In the genomic region with DNA sequence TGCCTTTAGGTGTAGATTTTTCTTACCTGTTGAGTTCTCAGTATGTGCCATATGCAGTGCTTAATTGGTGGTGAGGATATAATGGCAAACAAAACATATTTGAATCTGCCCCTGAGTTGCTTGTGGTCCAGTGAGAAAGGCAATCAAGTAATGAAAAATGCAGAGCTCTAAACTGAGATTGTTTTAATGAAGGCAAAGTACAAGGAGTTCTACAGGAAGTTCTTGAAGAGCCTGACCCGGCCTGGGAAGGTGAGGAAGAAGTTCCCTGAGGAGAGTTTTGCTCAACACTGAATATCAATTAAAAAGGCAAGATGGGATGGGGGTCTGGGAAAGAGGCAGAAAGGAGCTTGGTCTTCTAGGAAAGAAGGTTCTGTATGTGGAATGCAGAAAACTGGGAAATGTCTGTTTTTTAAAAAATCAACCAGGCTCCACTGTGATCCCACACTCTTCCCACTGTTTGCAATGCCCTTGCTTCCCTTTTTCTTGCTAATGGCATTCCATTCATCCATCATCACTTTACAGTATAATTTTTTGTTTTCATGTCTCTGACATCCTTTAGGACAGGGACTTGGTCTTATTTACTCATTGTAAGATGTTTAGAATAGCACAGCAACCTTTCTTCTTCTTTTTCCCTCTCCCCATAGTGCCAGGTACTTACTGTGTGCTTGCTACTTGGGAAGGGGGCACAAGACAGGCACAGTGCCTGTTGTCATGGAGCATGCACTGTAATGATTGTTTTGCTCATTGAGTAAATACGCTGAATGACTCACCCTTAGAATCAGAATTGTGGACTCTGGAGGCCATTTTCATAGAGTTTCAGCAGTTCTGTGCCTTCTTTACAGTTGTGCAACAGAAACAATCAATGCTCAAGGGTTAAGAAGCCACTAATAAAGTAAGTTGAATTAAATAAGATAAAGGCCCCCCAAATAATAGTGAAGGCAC, we compare ENCODE assay signal across 10 cellular contexts.
DNase-seq lines count a peak whose midpoint lies in the region; ATAC-seq, FAIRE-seq and TF ChIP-seq lines count a peak whose summit lies in the region.
"Had no signal": no experiment of that assay in that cellular context is flagged by ENCODE, and none has a peak within 500 bp of the region (broad histone marks: within the 10 kb centered on the region; RNA-seq: fewer than 3 reads in every experiment).

No MANE protein-coding gene starts in this region.

- no peak overlapping the region for H3K9ac ChIP-seq in liver (ENCODE audit: low read depth in 1 of 2, low read length in 2 of 2)
- no peak overlapping the region for H3K9ac ChIP-seq in kidney (ENCODE audit: low read length in 2 of 2)

- TF ChIP-seq POLR2A in adrenal gland (IDR thresholded peaks at IDR 0.05) = no peak

- H3K27ac ChIP-seq in liver (ENCODE audit: low read depth in 1 of 2, low read length in 2 of 2) = peak overlapping the region; percentile 53 to 69
- H3K27ac ChIP-seq in kidney (ENCODE audit: low read depth in 2 of 2, low read length in 2 of 2) = no peak overlapping the region
- H3K27ac ChIP-seq in adrenal gland = peak overlapping the region in 2 of 5 donors; percentile 30 to 40

- in situ Hi-C loops in astrocyte of the cerebellum (cut with HindIII; ENCODE audit: low sequenced_read_pairs) = no loop called here

- TF ChIP-seq RAD21 in liver (IDR thresholded peaks at IDR 0.05) = no peak

- peak; percentile 65 for DNase-seq in COR-L47 (lab: John Stamatoyannopoulos, UW)
- DNase-seq in NCI-H1092 (lab: John Stamatoyannopoulos, UW) = peak; percentile 12
- DNase-seq in astrocyte of the cerebellum (ENCODE audit: low read depth) = peak; percentile 20
- DNase-seq in RPMI8226 = no peak
- DNase-seq in kidney = no peak
- no peak for DNase-seq in adrenal gland
- DNase-seq: NCI-H524 treated with DMSO at 0.1 percent for 48 hours, spleen had no signal

- intact Hi-C loops in kidney (cut with DNase I) (no loop called here), adrenal gland (cut with DNase I) (loop anchor here in 1 of 2 donors (10.0 kb wide), 1 partner anchor 59 kb away; no protein-coding TSS in a partner anchor)

- FAIRE-seq in kidney (lab: Jason Lieb, UNC) = no peak

- no peaks in the 10 kb centered on the region for H3K27me3 ChIP-seq in liver (ENCODE audit: control insufficient read depth in 4 of 4, insufficient read depth in 4 of 4, low read length in 3 of 4)
- H3K27me3 ChIP-seq in adrenal gland = no peaks in the 10 kb centered on the region
- H3K27me3 ChIP-seq: spleen had no signal

- H3K9me3 ChIP-seq in liver (ENCODE audit: control insufficient read depth in 4 of 4, low read length in 3 of 4) (no peaks in the 10 kb centered on the region), kidney (ENCODE audit: control insufficient read depth in 1 of 2, low read length in 2 of 2) (no peaks in the 10 kb centered on the region), adrenal gland (replicated peaks in 1 of 3) (no peaks in the 10 kb centered on the region)
- H3K9me3 ChIP-seq: spleen had no signal

- H3K36me3 ChIP-seq in liver (ENCODE audit: control insufficient read depth in 4 of 4, insufficient read depth in 3 of 4, low read depth in 1 of 4, low read length in 3 of 4) (no peaks in the 10 kb centered on the region), kidney (ENCODE audit: control insufficient read depth in 1 of 2, insufficient read depth in 2 of 2, low read length in 2 of 2) (no peaks in the 10 kb centered on the region), adrenal gland (replicated peaks in 1 of 2) (no peaks in the 10 kb centered on the region)
- H3K36me3 ChIP-seq: spleen had no signal

- 54% methylated on average over 2 of the region's 2 CpGs for WGBS in liver
- WGBS in adrenal gland, 4 donors = 45 to 65% (median 55%) methylated on average over 2 of the region's 2 CpGs

- peaks cover 3 to 8% (median 6%) of the 10 kb centered on the region in 4 donors for H3K4me1 ChIP-seq in liver (ENCODE audit: control insufficient read depth in 4 of 4, insufficient read depth in 4 of 4, low read length in 3 of 4)
- H3K4me1 ChIP-seq in kidney (ENCODE audit: control insufficient read depth in 1 of 2, insufficient read depth in 1 of 2, low read depth in 1 of 2, low read length in 2 of 2) = peaks cover 0 to 9% of the 10 kb centered on the region in 2 donors
- H3K4me1 ChIP-seq in adrenal gland (replicated peaks in 1 of 2) = peaks cover 33 to 61% of the 10 kb centered on the region in 2 donors

- ATAC-seq in GM18870 (IDR thresholded peaks at IDR 0.05; ENCODE audit: unreplicated experiment) = no peak

- H3K4me3 ChIP-seq in astrocyte of the cerebellum (ENCODE audit: low read depth, low read length) = no peak overlapping the region
- H3K4me3 ChIP-seq in liver (ENCODE audit: low read depth in 1 of 3, low read length in 3 of 3) = no peak overlapping the region
- H3K4me3 ChIP-seq in kidney (ENCODE audit: low read length in 2 of 2) = no peak overlapping the region
- no peak overlapping the region for H3K4me3 ChIP-seq in adrenal gland
- H3K4me3 ChIP-seq: spleen had no signal

- TF ChIP-seq CTCF in astrocyte of the cerebellum (IDR thresholded peaks at IDR 0.05; ENCODE audit: low read depth, low read length, missing control alignments) (no peak), liver (IDR thresholded peaks at IDR 0.05; ENCODE audit: low read depth, low read length, missing input control) (no peak), kidney (IDR thresholded peaks at IDR 0.05; ENCODE audit: borderline replicate concordance, extremely low read depth, insufficient read depth) (no peak), adrenal gland (IDR thresholded peaks at IDR 0.05) (no peak)

TF ChIP-seq in liver, 16 proteins besides CTCF, POLR2A, EP300 and RAD21:
- TF ChIP-seq HNF4A (conservative IDR thresholded peaks at IDR 0.05) (peak; percentile 79 to 92), JUND (IDR thresholded peaks at IDR 0.05) (peak; percentile 98 to 99), GABPA (IDR thresholded peaks at IDR 0.05 in 1 of 2, conservative IDR thresholded peaks at IDR 0.05 in 1 of 2) (peak in 1 of 2 donors; percentile 24), RXRA (IDR thresholded peaks at IDR 0.05) (peak in 1 of 2 donors; percentile 70), ZBTB33 (IDR thresholded peaks at IDR 0.05) (peak; percentile 19), REST (IDR thresholded peaks at IDR 0.05) (peak; percentile 25), SP1 (IDR thresholded peaks at IDR 0.05) (peak; percentile 29), HNF4G (IDR thresholded peaks at IDR 0.05) (no peak), YY1 (IDR thresholded peaks at IDR 0.05) (peak; percentile 97), ATF3 (IDR thresholded peaks at IDR 0.05) (peak; percentile 96), FOXA2 (IDR thresholded peaks at IDR 0.05) (peak; percentile 97), FOXA1 (IDR thresholded peaks at IDR 0.05) (peak; percentile 98), NR2F2 (IDR thresholded peaks at IDR 0.05) (no peak), EGR1 (IDR thresholded peaks at IDR 0.05; ENCODE audit: low read depth in 2 of 2) (no peak)
- TF ChIP-seq, protein P1, sequence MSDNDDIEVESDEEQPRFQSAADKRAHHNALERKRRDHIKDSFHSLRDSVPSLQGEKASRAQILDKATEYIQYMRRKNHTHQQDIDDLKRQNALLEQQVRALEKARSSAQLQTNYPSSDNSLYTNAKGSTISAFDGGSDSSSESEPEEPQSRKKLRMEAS (IDR thresholded peaks at IDR 0.05) = peak; percentile 41

Comparison
In these comparisons a context has a peak if more than half of its experiments do, and no peak if none do; other contexts are left out.
1. DNase-seq: peak in COR-L47 (single experiment), NCI-H1092 (single experiment) and astrocyte of the cerebellum (single experiment); none in RPMI8226 (single experiment), kidney (single experiment) and adrenal gland (0 of 7).
2. H3K27ac ChIP-seq: peak in liver (2 of 2); none in kidney (0 of 2).